25 cellular contexts compared by ENCODE assay signal in genomic region chr3:17806876-17807275, GRCh38.
"Had no signal": no experiment of that assay in that cellular context is flagged by ENCODE, and none has a peak within 500 bp of the region (broad histone marks: within the 10 kb centered on the region; RNA-seq: fewer than 3 reads in every experiment).

No MANE protein-coding gene starts in this region.

- H3K9me3 Mint-ChIP-seq: T-cell had no signal

- ATAC-seq: HepG2, Panc1, PC-3 had no signal

- DNase-seq: IMR-90, Karpas-422, KG1, MG63, NCI-H1092, NCI-H1105 treated with DMSO at 0.1 percent for 48 hours, NCI-H1417 treated with DMSO at 0.1 percent for 48 hours, NCI-H146, NCI-H1694 treated with DMSO at 0.1 percent for 48 hours, NCI-H1930, NCI-H2081, NCI-H2171, NCI-H226, NCI-H446, NCI-H510A, NCI-H524 treated with DMSO at 0.1 percent for 48 hours, NCI-H69, NCI-H774, PC-3, SHP77, SK-N-SH, SW 1271 had no signal

- H3K36me3 Mint-ChIP-seq: T-cell had no signal

- H3K27ac Mint-ChIP-seq: T-cell had no signal

- H3K4me3 Mint-ChIP-seq: T-cell had no signal
